Comparison of ENCODE assay signal across 1 cellular context in genomic region chr7:121036776-121037175, GRCh38. TPM values are rescaled to one million over a fixed set of nuclear protein-coding genes. Genes with fewer than 3 reads are reported as not detected.
"Had no signal": no experiment of that assay in that cellular context is flagged by ENCODE, and none has a peak within 500 bp of the region (broad histone marks: within the 10 kb centered on the region; RNA-seq: fewer than 3 reads in every experiment).

No MANE protein-coding gene starts in this region.

RNA-seq across cellular contexts. Expression of gene CPED1, which starts 48.3 kb away (rescaled TPM):
- total RNA-seq: H7 had no signal
